Comparison of ENCODE assay signal across 8 cellular contexts in the genomic region with DNA sequence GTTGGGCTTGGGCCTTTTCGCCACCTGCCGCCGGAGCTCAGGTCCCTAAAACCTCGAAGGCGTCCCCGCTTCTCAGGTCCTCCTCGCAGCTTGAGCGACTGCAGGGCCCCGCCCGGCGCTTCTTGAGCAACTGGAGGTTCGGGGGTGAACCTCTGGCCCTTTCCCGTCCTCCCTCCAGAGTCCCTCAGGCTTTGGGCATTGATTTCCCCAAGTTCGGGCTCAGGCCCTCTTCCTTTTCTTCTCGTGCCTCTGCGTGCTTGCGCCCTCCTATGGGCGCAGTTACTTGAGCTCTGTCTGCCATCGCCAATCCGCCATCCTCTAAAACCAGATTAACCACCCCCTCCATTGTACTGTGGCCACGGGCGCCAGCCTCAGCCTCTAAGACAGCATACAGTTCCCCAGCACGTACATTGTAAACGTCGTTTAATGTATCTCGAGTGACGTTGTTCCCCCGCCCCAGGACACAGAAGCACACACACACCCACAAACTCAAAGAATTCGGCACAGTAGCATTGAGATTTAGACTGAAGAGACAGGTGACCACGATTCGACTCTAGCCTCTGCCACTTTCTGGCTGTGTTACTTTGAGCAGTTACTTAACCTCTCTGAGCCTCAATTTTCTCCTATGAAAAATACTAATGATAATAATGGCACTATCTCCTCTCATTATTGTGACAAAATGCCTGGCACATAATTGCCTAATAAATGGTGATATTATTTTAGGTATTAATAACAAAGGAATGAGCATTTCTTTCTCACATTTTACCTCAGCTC. TPM values are rescaled to one million over a fixed set of nuclear protein-coding genes. Genes with fewer than 3 reads are reported as not detected.
DNase-seq lines count a peak whose midpoint lies in the region; ATAC-seq and TF ChIP-seq lines count a peak whose summit lies in the region.

No MANE protein-coding gene starts in this region.

- H3K27me3 ChIP-seq in endodermal cell (ENCODE audit: control insufficient read depth, insufficient read depth, low read length, poor library complexity, severe bottlenecking): no peaks in the 10 kb centered on the region

- no peaks in the 10 kb centered on the region for H3K9me3 ChIP-seq in endodermal cell (ENCODE audit: control insufficient read depth, low read length)
- H3K9me3 ChIP-seq in mesodermal cell (ENCODE audit: control insufficient read depth, low read length): no peaks in the 10 kb centered on the region

- H3K4me1 ChIP-seq in endodermal cell (ENCODE audit: control insufficient read depth, insufficient read depth, low read length) (peaks cover 10% of the 10 kb centered on the region), mesodermal cell (ENCODE audit: control insufficient read depth, insufficient read depth, low read length, poor library complexity, severe bottlenecking) (peaks cover 25% of the 10 kb centered on the region)

- H3K9me3 Mint-ChIP-seq in activated CD8-positive, alpha-beta T cell treated with anti-CD3 and anti-CD28 coated beads for 36 hours: no peaks in the 10 kb centered on the region
- no peaks in the 10 kb centered on the region for H3K9me3 Mint-ChIP-seq in endodermal cell

- peak; percentile 28 for TF ChIP-seq CTCF in activated CD8-positive, alpha-beta T cell treated with anti-CD3 and anti-CD28 coated beads for 36 hours (IDR thresholded peaks at IDR 0.05)
- TF ChIP-seq CTCF in endodermal cell (conservative IDR thresholded peaks at IDR 0.05): peak; percentile 66

- ATAC-seq in GM18858 (IDR thresholded peaks at IDR 0.05; ENCODE audit: unreplicated experiment) (peak; percentile 27), HG03060 (IDR thresholded peaks at IDR 0.05; ENCODE audit: low read depth, unreplicated experiment) (peak; percentile 17)
- peak; percentile 57 for ATAC-seq in activated CD8-positive, alpha-beta T cell treated with anti-CD3 and anti-CD28 coated beads for 36 hours

- H3K27ac ChIP-seq in endodermal cell (ENCODE audit: low read depth, low read length) (peak overlapping the region; percentile 99), mesodermal cell (ENCODE audit: low read depth, low read length, severe bottlenecking) (peak overlapping the region; percentile 67), temporal lobe (ENCODE audit: low read depth, low read length) (peak overlapping the region; percentile 87)

- 9 to 12% methylated on average over 19 to 31 of the region's 31 CpGs for WGBS in endodermal cell (ENCODE audit: insufficient coverage in 1 of 2, insufficient read length in 1 of 2), 2 experiments
- WGBS in mesodermal cell (ENCODE audit: insufficient coverage in 2 of 2), 2 experiments: 7 to 12% methylated on average over 22 to 30 of the region's 31 CpGs

- H3K9ac ChIP-seq in endodermal cell (ENCODE audit: extremely low read depth, low read length, poor library complexity, severe bottlenecking): peak overlapping the region; percentile 49

- CTCF ChIA-PET in activated CD8-positive, alpha-beta T cell treated with anti-CD3 and anti-CD28 coated beads for 36 hours (lab: Charles Lee): interaction anchor here (0.8 to 13.0 kb wide), 12 partner anchors 10 to 325 kb away, joined by 3 to 273 read pairs (median 6); a partner anchor contains a TSS

- H3K36me3 Mint-ChIP-seq in activated CD8-positive, alpha-beta T cell treated with anti-CD3 and anti-CD28 coated beads for 36 hours (ENCODE audit: low read depth): no peaks in the 10 kb centered on the region
- H3K36me3 Mint-ChIP-seq in endodermal cell (ENCODE audit: low read depth): no peaks in the 10 kb centered on the region

- H3K27me3 Mint-ChIP-seq in activated CD8-positive, alpha-beta T cell treated with anti-CD3 and anti-CD28 coated beads for 36 hours: no peaks in the 10 kb centered on the region
- peaks cover 9% of the 10 kb centered on the region for H3K27me3 Mint-ChIP-seq in endodermal cell (ENCODE audit: insufficient read depth)

- intact Hi-C loops in activated CD8-positive, alpha-beta T cell treated with anti-CD3 and anti-CD28 coated beads for 36 hours (cut with micrococcal nuclease): loop anchor here (1.0 kb wide), 1 partner anchor 38 kb away; no protein-coding TSS in a partner anchor

- H3K4me3 Mint-ChIP-seq in activated CD8-positive, alpha-beta T cell treated with anti-CD3 and anti-CD28 coated beads for 36 hours: peak overlapping the region; percentile 75
- peak overlapping the region; percentile 45 for H3K4me3 Mint-ChIP-seq in endodermal cell

- DNase-seq in Ammon's horn (ENCODE audit: low spot score) (peak; percentile 88), NCI-H345 treated with DMSO at 0.1 percent for 48 hours (lab: John Stamatoyannopoulos, UW; ENCODE audit: unreplicated experiment) (peak; percentile 76), endodermal cell (no peak)
- peak; percentile 86 for DNase-seq in activated CD8-positive, alpha-beta T cell treated with anti-CD3 and anti-CD28 coated beads for 36 hours

- POLR2A ChIA-PET in activated CD8-positive, alpha-beta T cell treated with anti-CD3 and anti-CD28 coated beads for 36 hours (lab: Charles Lee): interaction anchor here (0.6 to 9.5 kb wide), 8 partner anchors 9 to 61 kb away, joined by 3 to 224 read pairs (median 12); a partner anchor contains a TSS

- H3K4me3 ChIP-seq in endodermal cell (ENCODE audit: low read length): peak overlapping the region; percentile 72
- H3K4me3 ChIP-seq in mesodermal cell (ENCODE audit: extremely low read depth, insufficient read depth, low read length, poor library complexity, severe bottlenecking): peak overlapping the region; percentile 46

- H3K4me1 Mint-ChIP-seq in activated CD8-positive, alpha-beta T cell treated with anti-CD3 and anti-CD28 coated beads for 36 hours (ENCODE audit: low read depth): peaks cover 60% of the 10 kb centered on the region
- H3K4me1 Mint-ChIP-seq in endodermal cell: peaks cover 49% of the 10 kb centered on the region

- no peaks in the 10 kb centered on the region for H3K36me3 ChIP-seq in endodermal cell (ENCODE audit: control insufficient read depth, insufficient read depth, low read length)
- no peaks in the 10 kb centered on the region for H3K36me3 ChIP-seq in mesodermal cell (ENCODE audit: control insufficient read depth, insufficient read depth, low read length)

- H3K27ac Mint-ChIP-seq in activated CD8-positive, alpha-beta T cell treated with anti-CD3 and anti-CD28 coated beads for 36 hours: peak overlapping the region; percentile 93
- peak overlapping the region; percentile 94 for H3K27ac Mint-ChIP-seq in endodermal cell

RNA-seq across cellular contexts. Expression of a gene that starts 22.6 kb away (rescaled TPM):
- total RNA-seq in activated CD8-positive, alpha-beta T cell treated with anti-CD3 and anti-CD28 coated beads for 36 hours: 100 to 1,000 TPM; 115 TPM
- total RNA-seq in endodermal cell (10 to 100 TPM; 49.8 to 54.6 TPM), temporal lobe (10.1 TPM)
- 73.2 TPM for polyA plus RNA-seq in endodermal cell (2013, experiment 1 of 2)
- 77.5 TPM for polyA plus RNA-seq in endodermal cell (2013, experiment 2 of 2)
- 55.1 TPM for polyA plus RNA-seq in mesodermal cell (2013, experiment 1 of 2)
- 43.4 TPM for polyA plus RNA-seq in mesodermal cell (2013, experiment 2 of 2)

RNA-seq across cellular contexts. Expression of a gene that starts 23.1 kb away (rescaled TPM):
- total RNA-seq in activated CD8-positive, alpha-beta T cell treated with anti-CD3 and anti-CD28 coated beads for 36 hours: 1 to 10 TPM; 1.4 to 2.4 TPM
- total RNA-seq in endodermal cell (1 to 10 TPM; 2.9 to 4.8 TPM), temporal lobe (2.2 TPM)
- 2.4 TPM for polyA plus RNA-seq in endodermal cell (2013, experiment 1 of 2)
- polyA plus RNA-seq in endodermal cell (2013, experiment 2 of 2): 1.4 TPM
- 16.6 TPM for polyA plus RNA-seq in mesodermal cell (2013, experiment 1 of 2)
- 18.2 TPM for polyA plus RNA-seq in mesodermal cell (2013, experiment 2 of 2)
